In genomic region chr19:2168619-2169424, GRCh38 we compare ENCODE assay signal across 1 cellular context.
TF ChIP-seq lines count a peak whose summit lies in the region.

No MANE protein-coding gene starts in this region.

TF ChIP-seq in HepG2, 621 proteins besides CTCF, POLR2A, EP300 and RAD21 (continued from another document and continues in another):
- TF ChIP-seq FOXO4 (CRISPR knock-in tag; conservative IDR thresholded peaks at IDR 0.05) (no peak), THYN1 (CRISPR knock-in tag; IDR thresholded peaks at IDR 0.05; ENCODE audit: borderline replicate concordance, low read depth) (no peak), UBTF (CRISPR knock-in tag; IDR thresholded peaks at IDR 0.05) (peak; percentile 95), ELF1 (CRISPR knock-in tag; IDR thresholded peaks at IDR 0.05) (0 out of 2 replicates have a peak, but pooled peaks have one; percentile 44), ZZZ3 (CRISPR knock-in tag; IDR thresholded peaks at IDR 0.05; ENCODE audit: borderline replicate concordance) (no peak), MTF1 (CRISPR knock-in tag; IDR thresholded peaks at IDR 0.05) (no peak), RORA (CRISPR knock-in tag; IDR thresholded peaks at IDR 0.05) (no peak), ZNF740 (CRISPR knock-in tag; IDR thresholded peaks at IDR 0.05) (0 out of 2 replicates have a peak, but pooled peaks have one; percentile 40), EZH2 (conservative IDR thresholded peaks at IDR 0.05; ENCODE audit: low read depth, low read length) (no peak), ZNF652 (CRISPR knock-in tag; IDR thresholded peaks at IDR 0.05; ENCODE audit: borderline replicate concordance, low read depth) (no peak; the same call in 1 of the 2 replicates), RFXANK (CRISPR knock-in tag; IDR thresholded peaks at IDR 0.05) (no peak), ARNT2 (CRISPR knock-in tag; IDR thresholded peaks at IDR 0.05; ENCODE audit: low read depth) (0 out of 2 replicates have a peak, but pooled peaks have one; percentile 38), NFIB (CRISPR knock-in tag; IDR thresholded peaks at IDR 0.05; ENCODE audit: borderline replicate concordance) (no peak), ZKSCAN1 (IDR thresholded peaks at IDR 0.05; ENCODE audit: low read length) (no peak), ZNF543 (CRISPR knock-in tag; IDR thresholded peaks at IDR 0.05) (peak; percentile 93), ZNF549 (CRISPR knock-in tag; IDR thresholded peaks at IDR 0.05) (no peak), ATAD3A (CRISPR knock-in tag; IDR thresholded peaks at IDR 0.05) (no peak), ZNF615 (CRISPR knock-in tag; IDR thresholded peaks at IDR 0.05; ENCODE audit: borderline replicate concordance) (no peak), REL (CRISPR knock-in tag; conservative IDR thresholded peaks at IDR 0.05) (no peak; the same call in 1 of the 2 replicates), TEF (CRISPR knock-in tag; IDR thresholded peaks at IDR 0.05) (no peak), KLF11 (CRISPR knock-in tag; IDR thresholded peaks at IDR 0.05) (peak; percentile 78; the same call in 1 of the 2 replicates), HINFP (CRISPR knock-in tag; IDR thresholded peaks at IDR 0.05; ENCODE audit: low read depth) (no peak), NCOA1 (CRISPR knock-in tag; IDR thresholded peaks at IDR 0.05) (peak; percentile 44; the same call in 1 of the 2 replicates), ETS1 (CRISPR knock-in tag; IDR thresholded peaks at IDR 0.05) (no peak), ZNF674 (CRISPR knock-in tag; IDR thresholded peaks at IDR 0.05; ENCODE audit: low read depth) (no peak), PAF1 (CRISPR knock-in tag; IDR thresholded peaks at IDR 0.05) (no peak), MED8 (CRISPR knock-in tag; IDR thresholded peaks at IDR 0.05; ENCODE audit: insufficient replicate concordance) (peak; percentile 62), ZNF569 (CRISPR knock-in tag; IDR thresholded peaks at IDR 0.05; ENCODE audit: borderline replicate concordance) (no peak), DDIT3 (CRISPR knock-in tag; IDR thresholded peaks at IDR 0.05) (no peak), ZNF225 (CRISPR knock-in tag; IDR thresholded peaks at IDR 0.05) (no peak), PHF21A (CRISPR knock-in tag; IDR thresholded peaks at IDR 0.05) (peak; percentile 99), MBD4 (IDR thresholded peaks at IDR 0.05; ENCODE audit: borderline replicate concordance, low read length) (no peak), TRIM24 (CRISPR knock-in tag; IDR thresholded peaks at IDR 0.05) (no peak), ZNF564 (CRISPR knock-in tag; IDR thresholded peaks at IDR 0.05) (peak; percentile 76), KAT7 (CRISPR knock-in tag; IDR thresholded peaks at IDR 0.05; ENCODE audit: borderline replicate concordance) (peak; percentile 37; the same call in 1 of the 2 replicates), AKAP8 (CRISPR knock-in tag; IDR thresholded peaks at IDR 0.05) (no peak; the same call in 1 of the 2 replicates), RXRB (CRISPR knock-in tag; IDR thresholded peaks at IDR 0.05; ENCODE audit: borderline replicate concordance) (peak; percentile 85), KIAA2018 (CRISPR knock-in tag; IDR thresholded peaks at IDR 0.05; ENCODE audit: borderline replicate concordance) (no peak), SMAD9 (CRISPR knock-in tag; IDR thresholded peaks at IDR 0.05) (no peak), RNF219 (CRISPR knock-in tag; IDR thresholded peaks at IDR 0.05) (no peak), ZNF547 (CRISPR knock-in tag; IDR thresholded peaks at IDR 0.05) (0 out of 2 replicates have a peak, but pooled peaks have one; percentile 9), FLYWCH1 (CRISPR knock-in tag; IDR thresholded peaks at IDR 0.05) (no peak), IRF1 (CRISPR knock-in tag; IDR thresholded peaks at IDR 0.05; ENCODE audit: low read depth) (no peak)
